ENCODE assay signal across 8 cellular contexts in genomic region chr22:41976961-41977566, GRCh38. TPM values are rescaled to one million over a fixed set of nuclear protein-coding genes. Genes with fewer than 3 reads are reported as not detected.
DNase-seq lines count a peak whose midpoint lies in the region; ATAC-seq lines count a peak whose summit lies in the region.

No MANE protein-coding gene starts in this region.

- peak overlapping the region; percentile 78 for H3K27ac ChIP-seq in temporal lobe (ENCODE audit: low read depth, low read length)

- no peaks in the 10 kb centered on the region for H3K36me3 Mint-ChIP-seq in activated naive CD4-positive, alpha-beta T cell treated with anti-CD3 and anti-CD28 coated beads for 36 hours (ENCODE audit: low read depth)
- H3K36me3 Mint-ChIP-seq in T-cell: no peaks in the 10 kb centered on the region

- no peaks in the 10 kb centered on the region for H3K36me3 ChIP-seq in iPS-15b (ENCODE audit: control insufficient read depth, insufficient read depth, low read length)

- peaks cover 48% of the 10 kb centered on the region for H3K27me3 Mint-ChIP-seq in activated naive CD4-positive, alpha-beta T cell treated with anti-CD3 and anti-CD28 coated beads for 36 hours (ENCODE audit: low read depth)
- peaks cover 17 to 35% of the 10 kb centered on the region in 2 donors for H3K27me3 Mint-ChIP-seq in T-cell

- H3K9me3 Mint-ChIP-seq in activated naive CD4-positive, alpha-beta T cell treated with anti-CD3 and anti-CD28 coated beads for 36 hours: no peaks in the 10 kb centered on the region
- H3K9me3 Mint-ChIP-seq in T-cell: no peaks in the 10 kb centered on the region

- no peaks in the 10 kb centered on the region for H3K9me3 ChIP-seq in iPS-15b (ENCODE audit: control insufficient read depth, insufficient read depth, low read length)

- H3K4me1 ChIP-seq in iPS-15b (ENCODE audit: control insufficient read depth, insufficient read depth, low read length): peaks cover 5% of the 10 kb centered on the region

- peaks cover 24% of the 10 kb centered on the region for H3K27me3 ChIP-seq in iPS-15b (ENCODE audit: control insufficient read depth, insufficient read depth, low read length)

- CTCF ChIA-PET in activated naive CD4-positive, alpha-beta T cell treated with anti-CD3 and anti-CD28 coated beads for 36 hours (lab: Charles Lee): no interaction called here
- CTCF ChIA-PET in T-cell (lab: Charles Lee): no interaction called here

- DNase-seq in activated naive CD4-positive, alpha-beta T cell treated with anti-CD3 and anti-CD28 coated beads for 36 hours: peak; percentile 22
- DNase-seq in activated naive CD4-positive, alpha-beta T cell (lab: John Stamatoyannopoulos, UW): no peak
- DNase-seq in T-cell (peak in 7 of 34 experiments; percentile 8 to 21 (median 15)), ureter (ENCODE audit: low spot score) (no peak), cortex of kidney (lab: John Stamatoyannopoulos, UW) (no peak)

- H3K4me3 ChIP-seq in iPS-15b (ENCODE audit: low read depth, low read length): peak overlapping the region; percentile 88

- peak overlapping the region; percentile 48 for H3K4me3 Mint-ChIP-seq in activated naive CD4-positive, alpha-beta T cell treated with anti-CD3 and anti-CD28 coated beads for 36 hours
- H3K4me3 Mint-ChIP-seq in T-cell: peak overlapping the region; percentile 43 to 61 (median 57)

- no peak overlapping the region for H3K27ac Mint-ChIP-seq in activated naive CD4-positive, alpha-beta T cell treated with anti-CD3 and anti-CD28 coated beads for 36 hours
- no peak overlapping the region for H3K27ac Mint-ChIP-seq in T-cell

- H3K4me1 Mint-ChIP-seq in activated naive CD4-positive, alpha-beta T cell treated with anti-CD3 and anti-CD28 coated beads for 36 hours (ENCODE audit: low read depth): peaks cover 12% of the 10 kb centered on the region
- peaks cover 0 to 14% (median 5%) of the 10 kb centered on the region in 3 donors for H3K4me1 Mint-ChIP-seq in T-cell

- ATAC-seq in T-cell (replicated peaks in 1 of 4) (peak; percentile 28 to 53 (median 36)), HG03442 (IDR thresholded peaks at IDR 0.05; ENCODE audit: unreplicated experiment) (no peak)

- POLR2A ChIA-PET in T-cell (lab: Charles Lee): interaction anchor here in 1 of 2 donors (0.6 kb wide), 1 partner anchor 196 kb away, joined by 9 read pairs; no protein-coding TSS in a partner anchor

- H3K9ac ChIP-seq in iPS-15b (ENCODE audit: low read depth, low read length): no peak overlapping the region

- intact Hi-C loops in activated naive CD4-positive, alpha-beta T cell treated with anti-CD3 and anti-CD28 coated beads for 36 hours (cut with micrococcal nuclease): no loop called here

RNA-seq across cellular contexts. Expression of gene SEPTIN3, which starts 7.8 kb away (rescaled TPM):
- 1 to 10 TPM; 1.0 to 1.5 TPM for total RNA-seq in activated naive CD4-positive, alpha-beta T cell treated with anti-CD3 and anti-CD28 coated beads for 36 hours
- total RNA-seq in T-cell (under 1 TPM; 0.10 to 0.30 (median 0.23) TPM), temporal lobe (172 TPM), ureter (0.99 TPM)

RNA-seq across cellular contexts. Expression of gene WBP2NL, which starts 21.5 kb away (rescaled TPM):
- total RNA-seq in activated naive CD4-positive, alpha-beta T cell treated with anti-CD3 and anti-CD28 coated beads for 36 hours: under 1 TPM; 0.50 to 0.74 TPM
- 1 to 10 TPM; 1.5 to 2.8 (median 2.2) TPM for total RNA-seq in T-cell
- 3.7 TPM for total RNA-seq in temporal lobe
- 4.2 TPM for total RNA-seq in ureter

RNA-seq across cellular contexts. Expression of gene CENPM, which starts 30.1 kb away (rescaled TPM):
- 100 to 1,000 TPM in 1 of 2 experiments, 10 to 100 TPM in 1; 95.4 to 110 TPM for total RNA-seq in activated naive CD4-positive, alpha-beta T cell treated with anti-CD3 and anti-CD28 coated beads for 36 hours
- total RNA-seq in T-cell: 10 to 100 TPM in 2 of 5 donors, 1 to 10 TPM in 3; 5.1 to 16.7 (median 7.9) TPM
- 3.0 TPM for total RNA-seq in temporal lobe
- 1.2 TPM for total RNA-seq in ureter

RNA-seq across cellular contexts. Expression of gene TNFRSF13C, which starts 50.5 kb away (rescaled TPM):
- total RNA-seq in activated naive CD4-positive, alpha-beta T cell treated with anti-CD3 and anti-CD28 coated beads for 36 hours: 1 to 10 TPM; 3.2 to 3.8 TPM
- total RNA-seq in T-cell: 10 to 100 TPM; 11.4 to 22.5 (median 15.4) TPM
- total RNA-seq in temporal lobe: 0.49 TPM
- 0.36 TPM for total RNA-seq in ureter

Comparison
In these comparisons a context has a peak if more than half of its experiments do, and no peak if none do; other contexts are left out.
1. RNA of gene SEPTIN3, which starts 7.8 kb away (total RNA-seq): 172 TPM in temporal lobe (single experiment); 1.0 to 1.5 TPM in activated naive CD4-positive, alpha-beta T cell treated with anti-CD3 and anti-CD28 coated beads for 36 hours, 0.99 TPM in ureter (single experiment) and 0.10 to 0.30 TPM in T-cell; every median in the first group is over 10 times any median in the second.